In the genomic region with DNA sequence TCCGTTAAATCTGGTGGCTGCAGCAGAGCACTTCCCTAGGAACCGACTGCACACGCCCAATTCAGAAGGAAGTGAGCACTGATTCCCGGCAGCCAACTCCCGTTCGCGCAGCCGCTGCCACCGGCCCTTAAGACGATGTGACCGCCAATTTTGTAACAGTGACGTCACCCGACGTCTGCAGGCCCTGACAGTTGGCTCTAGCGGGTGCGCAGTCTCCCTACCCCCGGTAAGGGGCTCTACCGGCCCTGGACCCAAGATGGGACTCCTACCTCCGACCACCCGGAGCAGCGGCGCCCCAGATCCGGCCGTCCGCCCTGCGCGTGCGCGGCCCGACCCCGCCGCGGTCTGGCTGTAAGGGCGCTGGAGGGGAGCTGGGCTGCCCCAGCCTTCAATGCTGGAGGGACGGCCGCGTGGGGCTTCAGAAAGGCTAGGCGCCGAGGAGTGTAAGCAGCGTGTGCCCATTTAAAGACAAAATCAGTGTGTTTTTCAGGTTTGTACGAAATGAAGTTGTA, we compare ENCODE assay signal across 8 cellular contexts.
A peak's percentile ranks its signal among the peaks of the same experiment; 100 is the strongest.
DNase-seq lines count a peak whose midpoint lies in the region; ATAC-seq and TF ChIP-seq lines count a peak whose summit lies in the region.

No MANE protein-coding gene starts in this region.

- ATAC-seq in GM18520 (IDR thresholded peaks at IDR 0.05; ENCODE audit: unreplicated experiment) (peak; percentile 65), HG03064 (IDR thresholded peaks at IDR 0.05; ENCODE audit: low read depth, unreplicated experiment) (peak; percentile 71)

- no peak for TF ChIP-seq CTCF in choroid plexus epithelial cell (conservative IDR thresholded peaks at IDR 0.05; ENCODE audit: low read depth, low read length)

- peak overlapping the region; percentile 80 for H3K4me3 ChIP-seq in choroid plexus epithelial cell (ENCODE audit: low read depth, low read length)

- DNase-seq in 8988T (peak; percentile 47), NCI-H2196 treated with DMSO at 0.1 percent for 48 hours (lab: John Stamatoyannopoulos, UW; ENCODE audit: unreplicated experiment) (peak; percentile 74), choroid plexus epithelial cell (ENCODE audit: low read depth) (peak; percentile 94), kidney glomerular epithelial cell (lab: John Stamatoyannopoulos, UW) (peak; percentile 81)
- peak; percentile 74 for DNase-seq in activated CD4-positive, alpha-beta T cell treated with anti-CD3 and anti-CD28 coated beads for 48 hours
- DNase-seq in stimulated activated CD4-positive, alpha-beta T cell treated with anti-CD3 and anti-CD28 coated beads, Interleukin-12 subunit alpha, Interleukin-12 subunit beta, amount 100 ng/mL, for 48 hours (ENCODE audit: low read depth in 2 of 3, low spot score in 1 of 3): peak; percentile 43 to 53 (median 45)

Comparison
In these comparisons a context has a peak if more than half of its experiments do, and no peak if none do; other contexts are left out.
1. Peak in every context shown above with its lines: DNase-seq, ATAC-seq and H3K4me3 ChIP-seq.